Comparison of ENCODE assay signal across 8 cellular contexts in genomic region chr3:158659454-158660237, GRCh38. TPM values are rescaled to one million over a fixed set of nuclear protein-coding genes. Genes with fewer than 3 reads are reported as not detected.
DNase-seq lines count a peak whose midpoint lies in the region; ATAC-seq and TF ChIP-seq lines count a peak whose summit lies in the region.

No MANE protein-coding gene starts in this region.

- H3K4me2 ChIP-seq in DOHH2 (ENCODE audit: low read length) (no peak overlapping the region), PC-3 (ENCODE audit: low read length) (no peak overlapping the region)

- no peaks in the 10 kb centered on the region for H3K9me3 Mint-ChIP-seq in activated naive CD4-positive, alpha-beta T cell treated with anti-CD3 and anti-CD28 coated beads, Interleukin-2, amount 50 U/mL, for 72 hours
- H3K9me3 Mint-ChIP-seq in progenitor cell of endocrine pancreas (ENCODE audit: low read depth) = no peaks in the 10 kb centered on the region

- no peaks in the 10 kb centered on the region; the same call in 1 of the 2 replicates for H4K20me1 ChIP-seq in DOHH2 (ENCODE audit: control insufficient read depth, insufficient read depth, low read depth, low read length)
- H4K20me1 ChIP-seq in PC-3 (ENCODE audit: low read length) = no peaks in the 10 kb centered on the region

- H3F3A ChIP-seq in DOHH2 (ENCODE audit: control insufficient read depth, insufficient read depth) (no peaks in the 10 kb centered on the region; the same call in 1 of the 2 replicates), PC-3 (ENCODE audit: low read length, unreplicated experiment) (peaks cover 6% of the 10 kb centered on the region)

- H3K9me2 ChIP-seq in DOHH2 (replicated peaks; ENCODE audit: control insufficient read depth, low read length) = no peaks in the 10 kb centered on the region
- no peaks in the 10 kb centered on the region for H3K9me2 ChIP-seq in PC-3 (replicated peaks; ENCODE audit: low read length)

- H3K4me3 ChIP-seq in DOHH2 (ENCODE audit: low read length) (no peak overlapping the region), PC-3 (ENCODE audit: low read length) (no peak overlapping the region)

- peak; percentile 75 for ATAC-seq in GM19468 (IDR thresholded peaks at IDR 0.05; ENCODE audit: extremely low read depth, unreplicated experiment)
- ATAC-seq in HG03469 (IDR thresholded peaks at IDR 0.05; ENCODE audit: unreplicated experiment) = peak; percentile 73
- ATAC-seq in PC-3 = peak; percentile 65
- peak; percentile 68 to 85 for ATAC-seq in activated naive CD4-positive, alpha-beta T cell treated with anti-CD3 and anti-CD28 coated beads, Interleukin-2, amount 50 U/mL, for 72 hours

- H3K36me3 ChIP-seq in DOHH2 (ENCODE audit: control insufficient read depth, low read length) (peaks cover 77% of the 10 kb centered on the region), PC-3 (ENCODE audit: low read depth, low read length) (peaks cover 48% of the 10 kb centered on the region)

- peak; percentile 70 for DNase-seq in PC-3
- DNase-seq in activated naive CD4-positive, alpha-beta T cell treated with anti-CD3 and anti-CD28 coated beads, Interleukin-2, amount 50 U/mL, for 72 hours (ENCODE audit: low spot score in 2 of 2) = peak in 1 of 2 donors; percentile 61
- peak; percentile 91 for DNase-seq in glomerular endothelial cell (ENCODE audit: extremely low read depth, low read depth, low spot score)
- no peak for DNase-seq in progenitor cell of endocrine pancreas (ENCODE audit: low spot score, unreplicated experiment)
- DNase-seq in NCI-H128 (lab: John Stamatoyannopoulos, UW; ENCODE audit: unreplicated experiment) = no peak

- H3K4me1 ChIP-seq in DOHH2 (ENCODE audit: control insufficient read depth, low read length) (no peaks in the 10 kb centered on the region), PC-3 (ENCODE audit: insufficient read depth, low read length) (0 out of 2 replicates have a peak, but pooled peaks cover 2% of the 10 kb centered on the region)

- H3K27ac ChIP-seq in DOHH2 (ENCODE audit: low read depth, low read length) (no peak overlapping the region), PC-3 (ENCODE audit: low read length) (peak overlapping the region; percentile 49)

- H2AFZ ChIP-seq in PC-3 (ENCODE audit: low read length) = no peak overlapping the region

- intact Hi-C loops in PC-3 (cut with micrococcal nuclease) = loop anchor here (1.0 to 2.0 kb wide), 3 partner anchors 63 to 130 kb away; no protein-coding TSS in a partner anchor

- peaks cover 0 to 2% of the 10 kb centered on the region in 2 donors for H3K36me3 Mint-ChIP-seq in activated naive CD4-positive, alpha-beta T cell treated with anti-CD3 and anti-CD28 coated beads, Interleukin-2, amount 50 U/mL, for 72 hours
- peaks cover 4% of the 10 kb centered on the region for H3K36me3 Mint-ChIP-seq in progenitor cell of endocrine pancreas (ENCODE audit: insufficient read depth)

- H3K9me3 ChIP-seq in DOHH2 (ENCODE audit: control insufficient read depth, insufficient read depth, low read length) (no peaks in the 10 kb centered on the region), PC-3 (ENCODE audit: low read length) (no peaks in the 10 kb centered on the region)

- H3K4me1 Mint-ChIP-seq in progenitor cell of endocrine pancreas (ENCODE audit: low read depth) = peaks cover 1% of the 10 kb centered on the region

- CTCF ChIA-PET in PC-3 (lab: Charles Lee) = interaction anchor here (0.6 to 2.0 kb wide), 9 partner anchors 8 to 134 kb away, joined by 3 to 13 read pairs (median 4); no protein-coding TSS in a partner anchor

- no peaks in the 10 kb centered on the region for H3K27me3 Mint-ChIP-seq in progenitor cell of endocrine pancreas

- H3K79me2 ChIP-seq in DOHH2 (ENCODE audit: control insufficient read depth, low read length) (no peaks in the 10 kb centered on the region), PC-3 (ENCODE audit: low read length) (no peaks in the 10 kb centered on the region)

- TF ChIP-seq CTCF in DOHH2 (IDR thresholded peaks at IDR 0.05; ENCODE audit: low read depth, low read length, poor library complexity, severe bottlenecking) (peak; percentile 83), PC-3 (conservative IDR thresholded peaks at IDR 0.05; ENCODE audit: low read depth, low read length) (peak; percentile 73), progenitor cell of endocrine pancreas (IDR thresholded peaks at IDR 0.05; ENCODE audit: unreplicated experiment) (peak; percentile 69)

- H3K9ac ChIP-seq in PC-3 (ENCODE audit: low read length) = no peak overlapping the region

- no peak overlapping the region for H3K4me3 Mint-ChIP-seq in progenitor cell of endocrine pancreas (ENCODE audit: low read depth)

- H3K27ac Mint-ChIP-seq in activated naive CD4-positive, alpha-beta T cell treated with anti-CD3 and anti-CD28 coated beads, Interleukin-2, amount 50 U/mL, for 72 hours = no peak overlapping the region
- H3K27ac Mint-ChIP-seq in progenitor cell of endocrine pancreas = no peak overlapping the region

- POLR2A ChIA-PET in PC-3 (lab: Charles Lee; ENCODE audit: unreplicated experiment) = interaction anchor here (0.7 kb wide), 1 partner anchor 17 kb away, joined by 3 read pairs; no protein-coding TSS in a partner anchor

- H3K27me3 ChIP-seq in DOHH2 (ENCODE audit: control insufficient read depth, low read length) = no peaks in the 10 kb centered on the region
- H3K27me3 ChIP-seq in PC-3 (ENCODE audit: low read length) = no peaks in the 10 kb centered on the region

- no TSS peak for BruUV-seq in PC-3 (replicated peaks; lab: Mats Ljungman, UMichigan)

RNA-seq across cellular contexts. Expression of gene LXN, which starts 12.8 kb away (rescaled TPM):
- total RNA-seq in PC-3 (2014; rRNA removed) = 332 and 471 TPM in 2 replicates
- 10 to 100 TPM in 1 of 2 donors, 1 to 10 TPM in 1; 1.4 to 15.2 TPM for total RNA-seq in activated naive CD4-positive, alpha-beta T cell treated with anti-CD3 and anti-CD28 coated beads, Interleukin-2, amount 50 U/mL, for 72 hours
- 87.9 and 121 TPM in 2 replicates for total RNA-seq in glomerular endothelial cell
- 12.3 and 13.3 TPM in 2 replicates for total RNA-seq in progenitor cell of endocrine pancreas

RNA-seq across cellular contexts. Expression of gene GFM1, which starts 15.3 kb away (rescaled TPM):
- total RNA-seq in PC-3 (2014; rRNA removed) = 37.5 and 53.0 TPM in 2 replicates
- 10 to 100 TPM; 46.1 to 82.6 TPM for total RNA-seq in activated naive CD4-positive, alpha-beta T cell treated with anti-CD3 and anti-CD28 coated beads, Interleukin-2, amount 50 U/mL, for 72 hours
- 50.4 and 82.1 TPM in 2 replicates for total RNA-seq in glomerular endothelial cell
- 33.2 and 34.4 TPM in 2 replicates for total RNA-seq in progenitor cell of endocrine pancreas

Comparison
In these comparisons a context has a peak if more than half of its experiments do, and no peak if none do; other contexts are left out.
1. DNase-seq: peak in PC-3 (single experiment) and glomerular endothelial cell (single experiment); none in progenitor cell of endocrine pancreas (single experiment) and NCI-H128 (single experiment).
2. Peak in every context shown above with its lines, with median percentiles within 50 percentile points of each other: CTCF ChIP-seq and ATAC-seq.